ENCODE assay signal across 2 cellular contexts in the genomic region with DNA sequence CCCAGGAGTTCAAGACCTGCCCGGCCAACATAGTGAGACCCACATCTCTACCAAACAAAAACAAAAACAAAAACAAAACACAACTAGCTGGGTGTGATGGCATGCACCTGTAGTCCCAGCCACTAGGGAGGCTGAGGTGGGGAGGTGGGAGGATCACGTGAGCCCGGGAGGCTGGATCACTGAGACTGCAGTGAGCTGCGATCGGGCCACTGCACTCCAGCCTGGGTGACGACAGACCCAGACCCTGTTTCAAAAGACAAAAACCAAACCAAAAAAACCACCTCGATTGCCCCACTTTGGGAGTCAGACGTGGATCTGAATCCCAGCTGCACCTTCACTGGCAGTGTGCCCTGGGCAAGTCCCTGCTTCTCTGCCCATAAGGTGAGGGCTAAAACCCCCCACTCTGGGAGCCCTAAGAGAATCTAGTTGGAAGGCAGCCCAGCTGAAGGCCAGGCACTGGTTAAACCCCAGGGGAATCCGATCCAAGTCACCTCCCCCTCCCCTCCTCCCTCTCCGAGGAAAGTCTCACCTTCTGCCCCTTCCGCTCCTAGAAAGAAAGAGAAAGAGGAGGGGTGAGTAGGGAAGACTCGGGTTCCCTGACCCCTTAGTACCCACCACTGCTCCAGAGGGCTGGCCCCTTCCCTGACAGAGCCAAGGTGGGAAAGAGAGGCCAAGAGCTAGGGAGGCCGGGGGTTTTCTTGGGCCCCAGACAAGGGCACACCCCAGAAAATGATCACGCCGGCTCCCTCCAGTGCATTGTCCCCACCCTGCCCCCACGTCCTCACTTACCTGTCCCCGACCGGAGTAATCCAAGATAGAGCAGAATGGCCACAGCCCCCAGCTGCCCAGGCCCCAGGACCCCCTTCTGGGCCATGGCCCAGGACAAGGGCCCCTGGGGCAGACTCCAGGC.
A peak's percentile ranks its signal among the peaks of the same experiment; 100 is the strongest.
TF ChIP-seq lines count a peak whose summit lies in the region.

No MANE protein-coding gene starts in this region.

TF ChIP-seq in H1, 55 proteins besides CTCF, POLR2A, EP300 and RAD21:
- TF ChIP-seq EZH2 (IDR thresholded peaks at IDR 0.05; ENCODE audit: low read depth, low read length, severe bottlenecking) (no peak), MAX (IDR thresholded peaks at IDR 0.05) (peak; percentile 5; the same call in 1 of the 2 replicates), TAF7 (optimal IDR thresholded peaks at IDR 0.05; ENCODE audit: borderline replicate concordance, low read depth, low read length) (peak; percentile 36), BRCA1 (IDR thresholded peaks at IDR 0.05; ENCODE audit: low read depth, low read length) (no peak), ASH2L (IDR thresholded peaks at IDR 0.05; ENCODE audit: low read length) (peak; percentile 53), CHD2 (IDR thresholded peaks at IDR 0.05; ENCODE audit: low read length) (no peak), TBP (IDR thresholded peaks at IDR 0.05; ENCODE audit: low read depth, low read length) (peak; percentile 21; the same call in 1 of the 2 replicates), USF2 (IDR thresholded peaks at IDR 0.05; ENCODE audit: low read length) (peak; percentile 81), BACH1 (IDR thresholded peaks at IDR 0.05; ENCODE audit: low read length) (no peak), CEBPB (IDR thresholded peaks at IDR 0.05; ENCODE audit: low read depth, low read length) (peak; percentile 41; the same call in 1 of the 2 replicates), TAF1 (IDR thresholded peaks at IDR 0.05; ENCODE audit: low read depth, low read length) (peak; percentile 56; the same call in 1 of the 2 replicates), SAP30 (IDR thresholded peaks at IDR 0.05; ENCODE audit: insufficient read depth, insufficient replicate concordance, low read length) (peak; percentile 53), PHF8 (conservative IDR thresholded peaks at IDR 0.05; ENCODE audit: low read depth, low read length) (peak; percentile 51), SIN3A (conservative IDR thresholded peaks at IDR 0.05 in 1 of 2, IDR thresholded peaks at IDR 0.05 in 1 of 2; ENCODE audit: low read depth in 1 of 2, low read length in 2 of 2) (0 out of 4 replicates have a peak, but pooled peaks of 1 of the 2 experiments have one; percentile 24), GTF2F1 (IDR thresholded peaks at IDR 0.05; ENCODE audit: borderline replicate concordance, low read depth, low read length) (no peak)
- TF ChIP-seq, protein P1, sequence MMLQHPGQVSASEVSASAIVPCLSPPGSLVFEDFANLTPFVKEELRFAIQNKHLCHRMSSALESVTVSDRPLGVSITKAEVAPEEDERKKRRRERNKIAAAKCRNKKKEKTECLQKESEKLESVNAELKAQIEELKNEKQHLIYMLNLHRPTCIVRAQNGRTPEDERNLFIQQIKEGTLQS (IDR thresholded peaks at IDR 0.05; ENCODE audit: insufficient read depth, low read depth, low read length): peak; percentile 31; the same call in 1 of the 2 replicates

TF ChIP-seq in GM12891, 5 proteins besides CTCF, POLR2A, EP300 and RAD21:
- TF ChIP-seq POU2F2 (IDR thresholded peaks at IDR 0.05; ENCODE audit: low read depth, low read length): no peak
- no peak for TF ChIP-seq POLR2AphosphoS5 (IDR thresholded peaks at IDR 0.05; ENCODE audit: low read depth, low read length)
- TF ChIP-seq TAF1 (IDR thresholded peaks at IDR 0.05; ENCODE audit: low read depth, low read length): no peak
- TF ChIP-seq PAX5 (IDR thresholded peaks at IDR 0.05; ENCODE audit: insufficient read depth, low read length, severe bottlenecking): no peak
- no peak for TF ChIP-seq SPI1 (IDR thresholded peaks at IDR 0.05; ENCODE audit: low read depth, low read length)
TF ChIP-seq in GM12891: peak in this region for 0.
